Comparison of ENCODE assay signal across 1 cellular context in the genomic region with DNA sequence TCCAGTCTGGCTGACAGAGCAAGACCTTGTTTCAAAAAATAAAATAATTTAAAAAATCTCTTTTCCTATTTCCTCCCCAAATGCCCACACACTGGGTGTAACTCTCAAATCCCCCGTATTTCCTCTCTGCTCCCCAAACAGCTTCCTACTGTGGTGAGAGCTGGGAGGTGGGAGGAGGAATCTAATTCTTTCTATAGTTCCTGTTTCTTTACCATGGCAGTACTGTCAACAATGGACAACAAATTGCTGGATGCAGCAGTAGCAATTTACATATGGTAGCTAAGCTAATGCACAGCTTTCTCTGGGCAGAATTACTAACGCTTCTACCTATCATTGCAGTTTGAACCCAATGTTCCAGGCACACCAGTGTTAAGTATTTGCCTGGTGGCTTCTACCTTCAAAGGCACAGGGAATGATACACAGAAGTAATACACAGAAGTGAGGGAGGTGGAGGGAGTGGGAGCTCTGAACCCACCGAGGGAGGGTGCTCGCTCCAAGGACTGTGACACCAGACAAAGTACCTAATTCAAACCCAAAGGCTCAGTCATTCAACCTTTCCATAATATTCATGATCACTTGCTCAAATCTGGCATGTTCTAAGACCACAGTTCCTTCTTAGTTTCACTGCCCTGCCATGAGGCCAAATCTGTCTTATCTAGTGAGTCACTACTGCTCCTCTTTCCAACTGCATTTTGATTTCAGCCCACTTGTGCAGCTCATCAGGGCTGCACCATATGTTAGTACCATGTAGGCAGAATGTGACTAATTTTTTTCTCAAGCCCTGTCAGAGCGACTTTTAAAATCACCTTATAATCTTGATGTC.
TF ChIP-seq lines count a peak whose summit lies in the region.

No MANE protein-coding gene starts in this region.

TF ChIP-seq in SK-N-SH, 30 proteins besides CTCF, POLR2A, EP300 and RAD21 (continued from another document):
- TF ChIP-seq PBX3 (IDR thresholded peaks at IDR 0.05) (0 out of 2 replicates have a peak, but pooled peaks have one; percentile 17), NRF1 (IDR thresholded peaks at IDR 0.05; ENCODE audit: low read depth, low read length) (no peak)
- TF ChIP-seq, protein P1, sequence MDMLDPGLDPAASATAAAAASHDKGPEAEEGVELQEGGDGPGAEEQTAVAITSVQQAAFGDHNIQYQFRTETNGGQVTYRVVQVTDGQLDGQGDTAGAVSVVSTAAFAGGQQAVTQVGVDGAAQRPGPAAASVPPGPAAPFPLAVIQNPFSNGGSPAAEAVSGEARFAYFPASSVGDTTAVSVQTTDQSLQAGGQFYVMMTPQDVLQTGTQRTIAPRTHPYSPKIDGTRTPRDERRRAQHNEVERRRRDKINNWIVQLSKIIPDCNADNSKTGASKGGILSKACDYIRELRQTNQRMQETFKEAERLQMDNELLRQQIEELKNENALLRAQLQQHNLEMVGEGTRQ (IDR thresholded peaks at IDR 0.05; ENCODE audit: borderline replicate concordance, low read depth, low read length): no peak
